9 cellular contexts compared by ENCODE assay signal in the genomic region with DNA sequence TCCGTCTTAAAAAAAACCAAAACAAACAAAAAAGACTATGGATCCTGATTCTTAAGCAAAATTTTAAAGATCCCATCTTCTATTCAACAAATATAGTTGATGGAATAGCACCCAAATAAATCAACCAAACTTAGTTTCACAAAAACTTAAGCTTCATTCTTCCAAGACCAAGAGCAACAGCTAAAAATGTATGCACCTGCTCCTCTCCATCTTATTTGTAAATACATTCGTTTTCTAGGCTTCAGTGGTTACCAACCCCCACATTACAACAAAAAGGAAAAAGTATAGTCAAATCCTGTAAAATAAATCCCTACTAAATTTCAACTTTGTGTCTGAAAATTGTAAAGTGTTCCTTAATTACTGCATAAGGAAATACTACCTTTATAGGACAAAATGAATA. TPM values are rescaled to one million over a fixed set of nuclear protein-coding genes. Genes with fewer than 3 reads are reported as not detected.
DNase-seq lines count a peak whose midpoint lies in the region; ATAC-seq and TF ChIP-seq lines count a peak whose summit lies in the region.
"Had no signal": no experiment of that assay in that cellular context is flagged by ENCODE, and none has a peak within 500 bp of the region (broad histone marks: within the 10 kb centered on the region; RNA-seq: fewer than 3 reads in every experiment).

No MANE protein-coding gene starts in this region.

- H3K9me3 Mint-ChIP-seq in activated naive CD8-positive, alpha-beta T cell treated with anti-CD3 and anti-CD28 coated beads, Interleukin-2, amount 10 ng/mL, durations not matched to agents 7 days and 5 days: no peaks in the 10 kb centered on the region
- H3K9me3 Mint-ChIP-seq in natural killer cell: no peaks in the 10 kb centered on the region

- H2AFZ ChIP-seq in IMR-90 (replicated peaks; ENCODE audit: low read length, poor library complexity): no peak overlapping the region

- H3K4me1 Mint-ChIP-seq in activated naive CD8-positive, alpha-beta T cell treated with anti-CD3 and anti-CD28 coated beads, Interleukin-2, amount 10 ng/mL, durations not matched to agents 7 days and 5 days: peaks cover 64% of the 10 kb centered on the region
- peaks cover 87% of the 10 kb centered on the region in 2 donors for H3K4me1 Mint-ChIP-seq in natural killer cell

- H4K8ac ChIP-seq in IMR-90 (ENCODE audit: low read depth in 2 of 2, low read length in 2 of 2): no peak overlapping the region

- no peak for TF ChIP-seq RAD21 in IMR-90 (IDR thresholded peaks at IDR 0.05; ENCODE audit: low read length)

- H3K36me3 ChIP-seq in BLaER1: peaks cover 3% of the 10 kb centered on the region; the same call in 1 of the 2 replicates
- H3K36me3 ChIP-seq in IMR-90 (ENCODE audit: control insufficient read depth, insufficient read depth, low read length): no peaks in the 10 kb centered on the region

- H3K27me3 ChIP-seq in BLaER1: no peaks in the 10 kb centered on the region
- no peaks in the 10 kb centered on the region for H3K27me3 ChIP-seq in IMR-90 (ENCODE audit: control insufficient read depth, insufficient read depth, low read length)

- H2BK15ac ChIP-seq in IMR-90 (ENCODE audit: low read depth, low read length): no peak overlapping the region

- no peak overlapping the region for H2AK5ac ChIP-seq in IMR-90 (ENCODE audit: low read depth, low read length)

- H3K36me3 Mint-ChIP-seq in activated naive CD8-positive, alpha-beta T cell treated with anti-CD3 and anti-CD28 coated beads, Interleukin-2, amount 10 ng/mL, durations not matched to agents 7 days and 5 days: peaks cover 46% of the 10 kb centered on the region
- no peaks in the 10 kb centered on the region for H3K36me3 Mint-ChIP-seq in natural killer cell

- H3K4me2 ChIP-seq in BLaER1 (peak overlapping the region; percentile 93), IMR-90 (ENCODE audit: low read depth, low read length) (peak overlapping the region; percentile 64)

- H2BK20ac ChIP-seq in IMR-90 (ENCODE audit: low read depth, low read length): no peak overlapping the region

- peak overlapping the region; percentile 97 for H3K4me3 Mint-ChIP-seq in activated naive CD8-positive, alpha-beta T cell treated with anti-CD3 and anti-CD28 coated beads, Interleukin-2, amount 10 ng/mL, durations not matched to agents 7 days and 5 days
- peak overlapping the region; percentile 100 for H3K4me3 Mint-ChIP-seq in natural killer cell

- no peaks in the 10 kb centered on the region for H3K27me3 Mint-ChIP-seq in activated naive CD8-positive, alpha-beta T cell treated with anti-CD3 and anti-CD28 coated beads, Interleukin-2, amount 10 ng/mL, durations not matched to agents 7 days and 5 days
- no peaks in the 10 kb centered on the region for H3K27me3 Mint-ChIP-seq in natural killer cell (ENCODE audit: low read depth in 2 of 2)

- peaks cover 4 to 33% of the 10 kb centered on the region in 2 experiments; a peak in 2 of 4 replicates for H3K79me1 ChIP-seq in IMR-90 (ENCODE audit: low read depth in 1 of 2, low read length in 2 of 2)

- CTCF ChIA-PET in IMR-90 (lab: Yijun Ruan, JAX): interaction anchor here (0.6 to 1.8 kb wide), 5 partner anchors 8 to 129 kb away, joined by 3 to 8 read pairs (median 3); no protein-coding TSS in a partner anchor

- H3K9me3 ChIP-seq in BLaER1 (no peaks in the 10 kb centered on the region), IMR-90 (ENCODE audit: control insufficient read depth, insufficient read depth, low read length) (no peaks in the 10 kb centered on the region)

- peaks cover 84% of the 10 kb centered on the region for H3K4me1 ChIP-seq in BLaER1
- peaks cover 19% of the 10 kb centered on the region for H3K4me1 ChIP-seq in IMR-90 (ENCODE audit: control insufficient read depth, insufficient read depth, low read length)

- intact Hi-C loops in IMR-90 (cut with micrococcal nuclease) (no loop called here), natural killer cell (cut with micrococcal nuclease) (no loop called here)

- peaks cover 16% of the 10 kb centered on the region for H3K9me1 ChIP-seq in IMR-90 (ENCODE audit: insufficient read depth, low read length)

- H4K5ac ChIP-seq in IMR-90 (ENCODE audit: low read depth, low read length): no peak overlapping the region

- in situ Hi-C loops in IMR-90 (cut with MboI; ENCODE audit: low sequenced_read_pairs): no loop called here

- H3K14ac ChIP-seq in IMR-90 (replicated peaks; ENCODE audit: low read depth, low read length): no peak overlapping the region

- H3K9ac ChIP-seq in BLaER1 (peak overlapping the region; percentile 3; the same call in 1 of the 2 replicates), IMR-90 (ENCODE audit: low read depth, low read length) (no peak overlapping the region)

- H3K27ac ChIP-seq in BLaER1: no peak overlapping the region
- no peak overlapping the region for H3K27ac ChIP-seq in IMR-90 (ENCODE audit: insufficient read depth, low read length)

- H3K23ac ChIP-seq in IMR-90 (ENCODE audit: low read depth, low read length): no peak overlapping the region

- no peak overlapping the region for H3K56ac ChIP-seq in IMR-90 (ENCODE audit: extremely low read depth, insufficient read depth, low read length)

- no peak overlapping the region for H3K18ac ChIP-seq in IMR-90 (ENCODE audit: low read depth, low read length)

- no peak overlapping the region for H3K4ac ChIP-seq in IMR-90 (ENCODE audit: low read depth, low read length)

- H4K91ac ChIP-seq in IMR-90 (ENCODE audit: insufficient read depth, low read depth, low read length): no peak overlapping the region

- H2BK120ac ChIP-seq in IMR-90 (ENCODE audit: low read depth, low read length): no peak overlapping the region

- WGBS in IMR-90 (ENCODE audit: extremely low coverage in 2 of 2, insufficient read length in 1 of 2), 2 experiments: no CpG with 5 or more reads among the region's 2 CpGs

- dilution Hi-C loops in IMR-90 (cut with HindIII; ENCODE audit: low sequenced_read_pairs, unreplicated experiment): no loop called here

- no TSS peak for BruUV-seq in IMR-90 (replicated peaks; lab: Mats Ljungman, UMichigan)

- TF ChIP-seq CTCF in IMR-90 (conservative IDR thresholded peaks at IDR 0.05; ENCODE audit: low read depth, low read length) (no peak), natural killer cell (IDR thresholded peaks at IDR 0.05) (no peak)

- POLR2A ChIA-PET in IMR-90 (lab: Charles Lee; ENCODE audit: unreplicated experiment): interaction anchor here (0.6 kb wide), 1 partner anchor 11 kb away, joined by 3 read pairs; no protein-coding TSS in a partner anchor
- POLR2A ChIA-PET in activated naive CD8-positive, alpha-beta T cell treated with anti-CD3 and anti-CD28 coated beads, Interleukin-2, amount 10 ng/mL, durations not matched to agents 7 days and 5 days (lab: Charles Lee): interaction anchor here (0.5 to 14.4 kb wide), 6 partner anchors 8 to 1013 kb away, joined by 4 to 319 read pairs (median 26); no protein-coding TSS in a partner anchor

- H2AK9ac ChIP-seq in IMR-90 (replicated peaks; ENCODE audit: low read depth, low read length, poor library complexity): no peak overlapping the region

- no peak for TF ChIP-seq POLR2A in IMR-90 (IDR thresholded peaks at IDR 0.05; ENCODE audit: low read depth, low read length)

- peak overlapping the region; percentile 62 for H3K27ac Mint-ChIP-seq in activated naive CD8-positive, alpha-beta T cell treated with anti-CD3 and anti-CD28 coated beads, Interleukin-2, amount 10 ng/mL, durations not matched to agents 7 days and 5 days
- peak overlapping the region; percentile 84 to 99 for H3K27ac Mint-ChIP-seq in natural killer cell

- no peak for ATAC-seq in IMR-90 (ENCODE audit: low read depth)
- ATAC-seq in activated naive CD8-positive, alpha-beta T cell treated with anti-CD3 and anti-CD28 coated beads, Interleukin-2, amount 10 ng/mL, durations not matched to agents 7 days and 5 days (ENCODE audit: low read depth): no peak
- no peak for ATAC-seq in natural killer cell
- no peak for ATAC-seq in GM19324 (IDR thresholded peaks at IDR 0.05; ENCODE audit: low FRiP score, unreplicated experiment)

- H4K20me1 ChIP-seq in BLaER1: peaks cover 83% of the 10 kb centered on the region
- H4K20me1 ChIP-seq in IMR-90 (ENCODE audit: insufficient read depth, low read length): peaks cover 82% of the 10 kb centered on the region

- H3K4me3 ChIP-seq in BLaER1: no peak overlapping the region
- no peak overlapping the region for H3K4me3 ChIP-seq in IMR-90 (ENCODE audit: insufficient read depth, low read depth, low read length)

- DNase-seq in IMR-90: no peak
- DNase-seq in activated naive CD8-positive, alpha-beta T cell treated with anti-CD3 and anti-CD28 coated beads, Interleukin-2, amount 10 ng/mL, durations not matched to agents 7 days and 5 days: no peak
- no peak for DNase-seq in natural killer cell
- DNase-seq in NCI-H187 (lab: John Stamatoyannopoulos, UW): no peak
- no peak for DNase-seq in islet precursor cell
- no peak for DNase-seq in NCI-H82 treated with DMSO at 0.1 percent for 48 hours (lab: John Stamatoyannopoulos, UW; ENCODE audit: unreplicated experiment)
- DNase-seq: NCI-H524 treated with DMSO at 0.1 percent for 48 hours had no signal

- peak overlapping the region; percentile 52 for H2BK5ac ChIP-seq in IMR-90 (ENCODE audit: low read depth, low read length, poor library complexity, severe bottlenecking)

TF ChIP-seq in IMR-90, 13 proteins besides CTCF, POLR2A, EP300 and RAD21:
- TF ChIP-seq, protein P1, sequence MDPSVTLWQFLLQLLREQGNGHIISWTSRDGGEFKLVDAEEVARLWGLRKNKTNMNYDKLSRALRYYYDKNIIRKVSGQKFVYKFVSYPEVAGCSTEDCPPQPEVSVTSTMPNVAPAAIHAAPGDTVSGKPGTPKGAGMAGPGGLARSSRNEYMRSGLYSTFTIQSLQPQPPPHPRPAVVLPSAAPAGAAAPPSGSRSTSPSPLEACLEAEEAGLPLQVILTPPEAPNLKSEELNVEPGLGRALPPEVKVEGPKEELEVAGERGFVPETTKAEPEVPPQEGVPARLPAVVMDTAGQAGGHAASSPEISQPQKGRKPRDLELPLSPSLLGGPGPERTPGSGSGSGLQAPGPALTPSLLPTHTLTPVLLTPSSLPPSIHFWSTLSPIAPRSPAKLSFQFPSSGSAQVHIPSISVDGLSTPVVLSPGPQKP (IDR thresholded peaks at IDR 0.05; ENCODE audit: borderline replicate concordance, low read depth, low read length): no peak
- TF ChIP-seq BHLHE40 (IDR thresholded peaks at IDR 0.05; ENCODE audit: low read depth, low read length) (no peak), MAZ (IDR thresholded peaks at IDR 0.05; ENCODE audit: borderline replicate concordance, low read depth, low read length) (no peak), SMC3 (IDR thresholded peaks at IDR 0.05; ENCODE audit: low read depth, low read length) (no peak)
TF ChIP-seq in IMR-90: peak in this region for 0.

RNA-seq across cellular contexts. Expression of a gene that starts 3.9 kb away (rescaled TPM):
- total RNA-seq in IMR-90 (2012; rRNA removed): 328 and 537 TPM in 2 replicates
- 99.8 and 135 TPM in 2 replicates for polyA plus RNA-seq in IMR-90 (2012; rRNA removed)
- polyA plus RNA-seq in IMR-90 (2012; cell fraction: cytosol; rRNA removed): 19.3 and 45.6 TPM in 2 replicates
- polyA plus RNA-seq in IMR-90 (2012; cell fraction: nucleus; rRNA removed; ENCODE audit: low replicate concordance): 5.8 and 62.3 TPM in 2 replicates
- 100 to 1,000 TPM; 356 to 363 TPM for total RNA-seq in activated naive CD8-positive, alpha-beta T cell treated with anti-CD3 and anti-CD28 coated beads, Interleukin-2, amount 10 ng/mL, durations not matched to agents 7 days and 5 days
- 100 to 1,000 TPM; 435 to 527 (median 443) TPM for total RNA-seq in natural killer cell
